Comparison of ENCODE assay signal across 8 cellular contexts in the genomic region with DNA sequence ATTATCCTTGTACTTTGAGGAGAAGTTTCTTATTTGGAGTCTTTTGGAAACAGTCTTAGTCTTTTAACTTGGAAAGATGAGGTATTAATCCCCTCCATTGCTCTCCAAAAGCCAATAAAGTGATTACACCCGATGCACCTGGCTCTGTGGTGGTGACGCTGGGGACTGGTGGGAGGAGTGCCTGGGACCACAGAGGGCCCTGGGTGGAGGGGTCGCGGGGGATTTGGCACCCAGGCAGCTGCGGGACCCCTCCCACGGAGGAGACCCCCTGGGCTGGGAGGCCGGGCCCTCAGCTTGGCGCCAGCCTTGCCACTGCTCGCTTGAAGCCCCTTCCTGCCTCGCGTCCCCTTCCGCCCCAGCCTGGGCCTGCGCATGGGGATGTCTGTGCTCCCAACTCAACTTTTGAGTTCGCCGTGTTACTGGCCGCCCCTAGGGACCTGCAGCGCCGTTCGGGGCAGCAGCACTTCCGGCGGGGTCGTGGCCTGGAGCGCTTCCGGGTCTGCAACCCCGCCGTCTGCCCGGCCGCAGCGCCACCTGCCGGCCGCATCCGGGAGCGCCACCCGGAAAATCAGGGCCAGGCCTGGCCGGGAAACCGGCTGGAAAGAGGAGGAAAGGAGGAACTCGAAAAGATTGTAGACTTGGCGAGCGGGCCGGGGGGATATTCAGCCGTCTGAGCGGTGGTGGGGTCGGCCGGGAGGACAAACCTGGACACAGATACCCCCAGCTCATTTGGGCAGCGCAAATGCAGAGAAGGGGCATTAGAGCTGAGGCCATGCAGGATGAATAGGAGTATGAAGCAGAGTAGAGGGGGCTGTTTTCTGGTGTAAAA. TPM values are rescaled to one million over a fixed set of nuclear protein-coding genes. Genes with fewer than 3 reads are reported as not detected.
DNase-seq lines count a peak whose midpoint lies in the region; ATAC-seq and TF ChIP-seq lines count a peak whose summit lies in the region.

No MANE protein-coding gene starts in this region.

- H3K27ac ChIP-seq in Panc1 (ENCODE audit: low read length) (peak overlapping the region; percentile 72), suprapubic skin (peak overlapping the region; percentile 63)

- BruUV-seq in Panc1 (replicated peaks; lab: Mats Ljungman, UMichigan), result no TSS peak

- intact Hi-C loops in Panc1 (cut with micrococcal nuclease; ENCODE audit: unreplicated experiment), result loop anchor here (2.0 kb wide), 1 partner anchor 37 kb away; a partner anchor contains a TSS
- intact Hi-C loops in activated T-helper 1 cell treated with anti-CD3 and anti-CD28 coated beads, Interleukin-12 subunit alpha, Interleukin-12 subunit beta, Interleukin-2, Interleukin-4 antibody, amounts not matched to agents 30 ng/mL and 10 ng/mL and 1 ng/mL, durations not matched to agents 14 hours and 24 hours and 36 hours (cut with micrococcal nuclease), result loop anchor here (1.0 to 10.0 kb wide), 5 partner anchors 21 to 341 kb away; a partner anchor contains a TSS

- DNase-seq in GM10248 (ENCODE audit: extremely low spot score), result peak; percentile 90
- DNase-seq in HT-29 (ENCODE audit: low spot score), result peak; percentile 79
- no peak for DNase-seq in Panc1 (ENCODE audit: low read depth, low spot score)
- peak; percentile 79 for DNase-seq in activated T-helper 1 cell treated with anti-CD3 and anti-CD28 coated beads, Interleukin-12 subunit alpha, Interleukin-12 subunit beta, Interleukin-2, Interleukin-4 antibody, amounts not matched to agents 30 ng/mL and 10 ng/mL and 1 ng/mL, durations not matched to agents 14 hours and 24 hours and 36 hours (ENCODE audit: low spot score)
- DNase-seq in fibroblast of peridontal ligament (ENCODE audit: extremely low read depth), result peak; percentile 53
- peak in 1 of 2 donors; percentile 82 for DNase-seq in suprapubic skin (ENCODE audit: low spot score in 2 of 2)
- no peak for DNase-seq in Ammon's horn (ENCODE audit: low spot score)

- H3K9me3 Mint-ChIP-seq in activated T-helper 1 cell treated with anti-CD3 and anti-CD28 coated beads, Interleukin-12 subunit alpha, Interleukin-12 subunit beta, Interleukin-2, Interleukin-4 antibody, amounts not matched to agents 30 ng/mL and 10 ng/mL and 1 ng/mL, durations not matched to agents 14 hours and 24 hours and 36 hours, result no peaks in the 10 kb centered on the region
- no peaks in the 10 kb centered on the region for H3K9me3 Mint-ChIP-seq in nephron

- H3K4me1 ChIP-seq in Panc1 (ENCODE audit: control insufficient read depth, insufficient read depth, low read length) (peaks cover 6% of the 10 kb centered on the region), suprapubic skin (peaks cover 60% of the 10 kb centered on the region)

- H3K27ac Mint-ChIP-seq in activated T-helper 1 cell treated with anti-CD3 and anti-CD28 coated beads, Interleukin-12 subunit alpha, Interleukin-12 subunit beta, Interleukin-2, Interleukin-4 antibody, amounts not matched to agents 30 ng/mL and 10 ng/mL and 1 ng/mL, durations not matched to agents 14 hours and 24 hours and 36 hours, result peak overlapping the region; percentile 84
- peak overlapping the region; percentile 56 to 88 (median 87) for H3K27ac Mint-ChIP-seq in nephron

- H3K27me3 ChIP-seq in Panc1 (ENCODE audit: control insufficient read depth, insufficient read depth, low read length), result no peaks in the 10 kb centered on the region
- no peaks in the 10 kb centered on the region for H3K27me3 ChIP-seq in suprapubic skin

- peaks cover 7% of the 10 kb centered on the region; the same call in 1 of the 2 replicates for H3K36me3 ChIP-seq in Panc1 (ENCODE audit: control insufficient read depth, insufficient read depth, low read length)
- peaks cover 23% of the 10 kb centered on the region for H3K36me3 ChIP-seq in suprapubic skin

- H3K36me3 Mint-ChIP-seq in activated T-helper 1 cell treated with anti-CD3 and anti-CD28 coated beads, Interleukin-12 subunit alpha, Interleukin-12 subunit beta, Interleukin-2, Interleukin-4 antibody, amounts not matched to agents 30 ng/mL and 10 ng/mL and 1 ng/mL, durations not matched to agents 14 hours and 24 hours and 36 hours (ENCODE audit: low read depth), result peaks cover 29% of the 10 kb centered on the region
- H3K36me3 Mint-ChIP-seq in nephron (ENCODE audit: low read depth), result peaks cover 25% of the 10 kb centered on the region

- TF ChIP-seq POLR2A in suprapubic skin (IDR thresholded peaks at IDR 0.05), result peak in 1 of 2 donors; percentile 10

- in situ Hi-C loops in Panc1 (cut with HindIII; ENCODE audit: low pct_unique_long_range_greater_than_20kb, low sequenced_read_pairs), result no loop called here

- H3K27me3 Mint-ChIP-seq in activated T-helper 1 cell treated with anti-CD3 and anti-CD28 coated beads, Interleukin-12 subunit alpha, Interleukin-12 subunit beta, Interleukin-2, Interleukin-4 antibody, amounts not matched to agents 30 ng/mL and 10 ng/mL and 1 ng/mL, durations not matched to agents 14 hours and 24 hours and 36 hours (ENCODE audit: insufficient read depth), result peaks cover 3% of the 10 kb centered on the region
- H3K27me3 Mint-ChIP-seq in nephron (ENCODE audit: low read depth), result no peaks in the 10 kb centered on the region

- no peak for TF ChIP-seq EP300 in suprapubic skin (IDR thresholded peaks at IDR 0.05)

- H3K4me3 Mint-ChIP-seq in activated T-helper 1 cell treated with anti-CD3 and anti-CD28 coated beads, Interleukin-12 subunit alpha, Interleukin-12 subunit beta, Interleukin-2, Interleukin-4 antibody, amounts not matched to agents 30 ng/mL and 10 ng/mL and 1 ng/mL, durations not matched to agents 14 hours and 24 hours and 36 hours, result peak overlapping the region; percentile 69
- H3K4me3 Mint-ChIP-seq in nephron, result peak overlapping the region; percentile 70 to 83 (median 77)

- H3K4me3 ChIP-seq in Panc1 (ENCODE audit: low read depth in 2 of 2, low read length in 2 of 2) (peak overlapping the region; percentile 71 to 89), suprapubic skin (peak overlapping the region; percentile 99)

- CTCF ChIA-PET in GM10248 (lab: Yijun Ruan, JAX) (interaction anchor here (0.9 to 6.2 kb wide), 13 partner anchors 10 to 119 kb away, joined by 3 to 37 read pairs (median 7); a partner anchor contains a TSS), Panc1 (lab: Charles Lee) (no interaction called here)

- POLR2A ChIA-PET in GM10248 (lab: Yijun Ruan, JAX), result interaction anchor here (1.3 to 3.4 kb wide), 2 partner anchors 14 to 203 kb away, joined by 3 to 17 read pairs; a partner anchor contains a TSS
- POLR2A ChIA-PET in Panc1 (lab: Charles Lee), result no interaction called here

- peak; percentile 95 for TF ChIP-seq CTCF in GM10248 (IDR thresholded peaks at IDR 0.05; ENCODE audit: control extremely low read depth, extremely low read depth, low read depth, missing control alignments)
- TF ChIP-seq CTCF in Panc1 (IDR thresholded peaks at IDR 0.05), result peak; percentile 95
- TF ChIP-seq CTCF in nephron (IDR thresholded peaks at IDR 0.05; ENCODE audit: unreplicated experiment in 3 of 3), result peak; percentile 93 to 98 (median 94)
- TF ChIP-seq CTCF in suprapubic skin (IDR thresholded peaks at IDR 0.05), result peak; percentile 96 to 97

- H3K4me1 Mint-ChIP-seq in activated T-helper 1 cell treated with anti-CD3 and anti-CD28 coated beads, Interleukin-12 subunit alpha, Interleukin-12 subunit beta, Interleukin-2, Interleukin-4 antibody, amounts not matched to agents 30 ng/mL and 10 ng/mL and 1 ng/mL, durations not matched to agents 14 hours and 24 hours and 36 hours (ENCODE audit: low read depth), result peaks cover 22% of the 10 kb centered on the region
- H3K4me1 Mint-ChIP-seq in nephron, result peaks cover 26% of the 10 kb centered on the region

- peak; percentile 70 for ATAC-seq in Panc1

- 13% methylated on average over 31 of the region's 45 CpGs for WGBS in suprapubic skin

- no peaks in the 10 kb centered on the region for H3K9me3 ChIP-seq in Panc1 (ENCODE audit: control insufficient read depth, insufficient read depth, low read depth, low read length)
- H3K9me3 ChIP-seq in suprapubic skin, result no peaks in the 10 kb centered on the region

RNA-seq across cellular contexts. Expression of a gene that starts 8.4 kb away (rescaled TPM):
- not detected in 2 replicates for total RNA-seq in HT-29 (2014; rRNA removed; shearing (Covaris generic))
- total RNA-seq in Panc1 (2021; ENCODE audit: unreplicated experiment), result not detected
- 0.15 TPM for polyA plus RNA-seq in Panc1 (2012; ENCODE audit: insufficient read length)
- total RNA-seq in activated T-helper 1 cell treated with anti-CD3 and anti-CD28 coated beads, Interleukin-12 subunit alpha, Interleukin-12 subunit beta, Interleukin-2, Interleukin-4 antibody, amounts not matched to agents 30 ng/mL and 10 ng/mL and 1 ng/mL, durations not matched to agents 14 hours and 24 hours and 36 hours, result 0.07 and 0.16 TPM in 2 replicates
- 1 to 10 TPM in 1 of 4 donors, under 1 TPM in 1, not detected in 2; 0.55 to 1.4 TPM for total RNA-seq in suprapubic skin

RNA-seq across cellular contexts. Expression of a gene that starts 17.4 kb away (rescaled TPM):
- 0.34 and 0.38 TPM in 2 replicates for total RNA-seq in HT-29 (2014; rRNA removed; shearing (Covaris generic))
- total RNA-seq in Panc1 (2021; ENCODE audit: unreplicated experiment) (0.51 TPM), suprapubic skin (not detected)
- 0.27 TPM for polyA plus RNA-seq in Panc1 (2012; ENCODE audit: insufficient read length)
- 0.34 TPM in 1 of 2 replicates, not detected in the other for total RNA-seq in activated T-helper 1 cell treated with anti-CD3 and anti-CD28 coated beads, Interleukin-12 subunit alpha, Interleukin-12 subunit beta, Interleukin-2, Interleukin-4 antibody, amounts not matched to agents 30 ng/mL and 10 ng/mL and 1 ng/mL, durations not matched to agents 14 hours and 24 hours and 36 hours

RNA-seq across cellular contexts. Expression of a gene that starts 24.4 kb away (rescaled TPM):
- 17.3 and 19.9 TPM in 2 replicates for total RNA-seq in HT-29 (2014; rRNA removed; shearing (Covaris generic))
- total RNA-seq in Panc1 (2021; ENCODE audit: unreplicated experiment) (21.9 TPM), suprapubic skin (1 to 10 TPM; 1.7 to 4.3 (median 3.0) TPM)
- polyA plus RNA-seq in Panc1 (2012; ENCODE audit: insufficient read length), result 10.3 TPM
- total RNA-seq in activated T-helper 1 cell treated with anti-CD3 and anti-CD28 coated beads, Interleukin-12 subunit alpha, Interleukin-12 subunit beta, Interleukin-2, Interleukin-4 antibody, amounts not matched to agents 30 ng/mL and 10 ng/mL and 1 ng/mL, durations not matched to agents 14 hours and 24 hours and 36 hours, result 2.2 and 4.5 TPM in 2 replicates

RNA-seq across cellular contexts. Expression of a gene that starts 34.4 kb away (rescaled TPM):
- total RNA-seq in HT-29 (2014; rRNA removed; shearing (Covaris generic)), result 0.20 TPM in 1 of 2 replicates, not detected in the other
- total RNA-seq in Panc1 (2021; ENCODE audit: unreplicated experiment) (0.13 TPM), suprapubic skin (not detected)
- polyA plus RNA-seq in Panc1 (2012; ENCODE audit: insufficient read length), result 1.2 TPM
- 0.18 and 0.24 TPM in 2 replicates for total RNA-seq in activated T-helper 1 cell treated with anti-CD3 and anti-CD28 coated beads, Interleukin-12 subunit alpha, Interleukin-12 subunit beta, Interleukin-2, Interleukin-4 antibody, amounts not matched to agents 30 ng/mL and 10 ng/mL and 1 ng/mL, durations not matched to agents 14 hours and 24 hours and 36 hours

RNA-seq across cellular contexts. Expression of a gene that starts 36.9 kb away (rescaled TPM):
- 80.5 and 102 TPM in 2 replicates for total RNA-seq in HT-29 (2014; rRNA removed; shearing (Covaris generic))
- 103 TPM for total RNA-seq in Panc1 (2021; ENCODE audit: unreplicated experiment)
- polyA plus RNA-seq in Panc1 (2012; ENCODE audit: insufficient read length), result 129 TPM
- 153 and 169 TPM in 2 replicates for total RNA-seq in activated T-helper 1 cell treated with anti-CD3 and anti-CD28 coated beads, Interleukin-12 subunit alpha, Interleukin-12 subunit beta, Interleukin-2, Interleukin-4 antibody, amounts not matched to agents 30 ng/mL and 10 ng/mL and 1 ng/mL, durations not matched to agents 14 hours and 24 hours and 36 hours
- 100 to 1,000 TPM in 1 of 4 donors, 10 to 100 TPM in 3; 48.0 to 103 (median 64.8) TPM for total RNA-seq in suprapubic skin

Comparison
In these comparisons a context has a peak if more than half of its experiments do, and no peak if none do; other contexts are left out.
1. DNase-seq: peak in GM10248 (single experiment), HT-29 (single experiment), activated T-helper 1 cell treated with anti-CD3 and anti-CD28 coated beads, Interleukin-12 subunit alpha, Interleukin-12 subunit beta, Interleukin-2, Interleukin-4 antibody, amounts not matched to agents 30 ng/mL and 10 ng/mL and 1 ng/mL, durations not matched to agents 14 hours and 24 hours and 36 hours (single experiment) and fibroblast of peridontal ligament (single experiment); none in Panc1 (single experiment) and Ammon's horn (single experiment).
2. Peak in every context shown above with its lines, with median percentiles within 50 percentile points of each other: CTCF ChIP-seq.